In the genomic region with DNA sequence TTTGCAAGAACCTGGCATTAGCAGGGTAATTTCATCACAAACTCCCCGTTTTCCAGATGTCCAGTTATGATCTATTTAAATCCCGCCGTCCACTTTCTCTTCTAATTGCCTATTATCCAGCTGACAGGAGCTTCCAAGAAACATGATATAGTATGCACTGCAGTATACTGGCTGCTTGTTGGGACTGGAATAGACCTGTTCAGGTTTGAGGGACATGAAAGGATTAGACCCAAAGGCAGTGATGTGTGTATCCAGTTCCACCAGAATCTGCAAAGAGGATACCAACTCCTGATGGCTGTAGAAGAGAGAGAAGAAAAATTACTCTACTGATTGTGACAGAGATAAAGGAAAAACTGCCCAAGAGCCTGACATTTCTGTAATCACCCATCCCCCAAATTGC, we compare ENCODE assay signal across 15 cellular contexts. TPM values are rescaled to one million over a fixed set of nuclear protein-coding genes. Genes with fewer than 3 reads are reported as not detected.
DNase-seq lines count a peak whose midpoint lies in the region; ATAC-seq, FAIRE-seq and TF ChIP-seq lines count a peak whose summit lies in the region.
"Had no signal": no experiment of that assay in that cellular context is flagged by ENCODE, and none has a peak within 500 bp of the region (broad histone marks: within the 10 kb centered on the region; RNA-seq: fewer than 3 reads in every experiment).

No MANE protein-coding gene starts in this region.

- H3K27me3 ChIP-seq in SK-N-SH (ENCODE audit: insufficient read depth) (no peaks in the 10 kb centered on the region), bronchial epithelial cell (ENCODE audit: control insufficient read depth, insufficient read depth, low read length) (no peaks in the 10 kb centered on the region)
- H3K27me3 ChIP-seq: BLaER1 treated with 17β-estradiol and CSF1 and Interleukin-3, amounts not matched to agents 10 nM and 100 nM had no signal

- H3K4me1 Mint-ChIP-seq in glutamatergic neuron (ENCODE audit: low read depth, unreplicated experiment), result peaks cover 6% of the 10 kb centered on the region

- peaks cover 2% of the 10 kb centered on the region for H3K9me3 Mint-ChIP-seq in glutamatergic neuron (ENCODE audit: unreplicated experiment)
- H3K9me3 Mint-ChIP-seq: CD4-positive, CD25-positive, alpha-beta regulatory T cell had no signal

- H3K36me3 ChIP-seq in SK-N-SH (replicated peaks in 1 of 2; ENCODE audit: control insufficient read depth in 1 of 2, insufficient read depth in 2 of 2, low read length in 1 of 2) (peaks cover 17 to 38% of the 10 kb centered on the region in 2 experiments), bronchial epithelial cell (ENCODE audit: control insufficient read depth, insufficient read depth, low read length) (peaks cover 11% of the 10 kb centered on the region)

- H3K4me3 Mint-ChIP-seq in glutamatergic neuron (ENCODE audit: unreplicated experiment), result peak overlapping the region; percentile 2
- H3K4me3 Mint-ChIP-seq: CD4-positive, CD25-positive, alpha-beta regulatory T cell had no signal

- no peak overlapping the region; a peak in 1 of 4 replicates for H3K27ac ChIP-seq in SK-N-SH (ENCODE audit: low read depth in 2 of 2, low read length in 1 of 2)
- H3K27ac ChIP-seq: BLaER1 treated with 17β-estradiol and CSF1 and Interleukin-3, amounts not matched to agents 10 nM and 100 nM had no signal

- peak overlapping the region; percentile 82 for H3K27ac Mint-ChIP-seq in glutamatergic neuron (ENCODE audit: unreplicated experiment)

- WGBS in SK-N-SH (ENCODE audit: low lambda C conversion rate), result 66% methylated on average over 3 of the region's 3 CpGs

- FAIRE-seq in bronchial epithelial cell (lab: Jason Lieb, UNC), result no peak
- FAIRE-seq: GM12878, GM18507, H1, HTR-8/SVneo had no signal

- no peak for TF ChIP-seq RAD21 in SK-N-SH (IDR thresholded peaks at IDR 0.05; ENCODE audit: low read length)

- no peak overlapping the region for H2AFZ ChIP-seq in SK-N-SH (ENCODE audit: low read depth)

- DNase-seq in SK-N-SH (peak; percentile 14), bronchial epithelial cell (ENCODE audit: low read depth) (peak; percentile 58), glutamatergic neuron (no peak), DMS153 (lab: John Stamatoyannopoulos, UW) (no peak)
- no peak for DNase-seq in activated T-cell treated with anti-CD3 and anti-CD28 coated beads, Interleukin-2, amount 50 U/mL, for 1 hour
- DNase-seq: ACHN; CD4-positive, CD25-positive, alpha-beta regulatory T cell had no signal

- no peaks in the 10 kb centered on the region for H3K4me1 ChIP-seq in SK-N-SH (ENCODE audit: control insufficient read depth in 1 of 2, insufficient read depth in 2 of 2, low read depth in 1 of 2, low read length in 1 of 2)
- H3K4me1 ChIP-seq: HAP-1 had no signal

- H4K20me1 ChIP-seq in SK-N-SH (ENCODE audit: insufficient read depth), result no peaks in the 10 kb centered on the region
- H4K20me1 ChIP-seq: BLaER1 treated with 17β-estradiol and CSF1 and Interleukin-3, amounts not matched to agents 10 nM and 100 nM had no signal

- H3K4me2 ChIP-seq in SK-N-SH, result no peak overlapping the region
- H3K4me2 ChIP-seq: BLaER1 treated with 17β-estradiol and CSF1 and Interleukin-3, amounts not matched to agents 10 nM and 100 nM had no signal

- no peak for TF ChIP-seq EP300 in SK-N-SH (IDR thresholded peaks at IDR 0.05; ENCODE audit: borderline replicate concordance in 1 of 2, low read depth in 1 of 2, low read length in 1 of 2)

- peaks cover 4% of the 10 kb centered on the region for H3K36me3 Mint-ChIP-seq in glutamatergic neuron (ENCODE audit: unreplicated experiment)

- H3K9me2 ChIP-seq in SK-N-SH, result no peaks in the 10 kb centered on the region

- H3K79me2 ChIP-seq in SK-N-SH (ENCODE audit: insufficient read depth), result no peaks in the 10 kb centered on the region

- H3K9me3 ChIP-seq in SK-N-SH, result no peaks in the 10 kb centered on the region
- H3K9me3 ChIP-seq: BLaER1 treated with 17β-estradiol and CSF1 and Interleukin-3, amounts not matched to agents 10 nM and 100 nM; HAP-1 had no signal

- no peak overlapping the region for H3K9ac ChIP-seq in SK-N-SH
- H3K9ac ChIP-seq: BLaER1 treated with 17β-estradiol and CSF1 and Interleukin-3, amounts not matched to agents 10 nM and 100 nM had no signal

- H3F3A ChIP-seq in SK-N-SH (replicated peaks; ENCODE audit: insufficient read depth), result no peaks in the 10 kb centered on the region

- TF ChIP-seq CTCF in SK-N-SH (IDR thresholded peaks at IDR 0.05) (no peak), bronchial epithelial cell (IDR thresholded peaks at IDR 0.05; ENCODE audit: insufficient read depth, low read length, severe bottlenecking) (no peak), glutamatergic neuron (IDR thresholded peaks at IDR 0.05; ENCODE audit: partially characterized antibody, unreplicated experiment) (no peak)

- no peak for ATAC-seq in SK-N-SH treated with all-trans-retinoic acid at 6 μM for 48 hours
- no peak for ATAC-seq in GM21717 (IDR thresholded peaks at IDR 0.05; ENCODE audit: unreplicated experiment)
- ATAC-seq: GM12878 had no signal

- no peaks in the 10 kb centered on the region for H3K27me3 Mint-ChIP-seq in glutamatergic neuron (ENCODE audit: unreplicated experiment)
- H3K27me3 Mint-ChIP-seq: CD4-positive, CD25-positive, alpha-beta regulatory T cell had no signal

- no peak overlapping the region for H3K4me3 ChIP-seq in SK-N-SH (ENCODE audit: low read depth in 2 of 2, low read length in 1 of 2)
- no peak overlapping the region for H3K4me3 ChIP-seq in bronchial epithelial cell (ENCODE audit: low read depth, low read length)
- H3K4me3 ChIP-seq: BLaER1 treated with 17β-estradiol and CSF1 and Interleukin-3, amounts not matched to agents 10 nM and 100 nM; GM12878; HAP-1 had no signal

- POLR2A ChIA-PET in SK-N-SH (lab: Yijun Ruan, JAX), result no interaction called here

- CTCF ChIA-PET in SK-N-SH (lab: Yijun Ruan, JAX), result no interaction called here

TF ChIP-seq in SK-N-SH, 30 proteins besides CTCF, POLR2A, EP300 and RAD21 (continues in another document):
- TF ChIP-seq, protein P1, sequence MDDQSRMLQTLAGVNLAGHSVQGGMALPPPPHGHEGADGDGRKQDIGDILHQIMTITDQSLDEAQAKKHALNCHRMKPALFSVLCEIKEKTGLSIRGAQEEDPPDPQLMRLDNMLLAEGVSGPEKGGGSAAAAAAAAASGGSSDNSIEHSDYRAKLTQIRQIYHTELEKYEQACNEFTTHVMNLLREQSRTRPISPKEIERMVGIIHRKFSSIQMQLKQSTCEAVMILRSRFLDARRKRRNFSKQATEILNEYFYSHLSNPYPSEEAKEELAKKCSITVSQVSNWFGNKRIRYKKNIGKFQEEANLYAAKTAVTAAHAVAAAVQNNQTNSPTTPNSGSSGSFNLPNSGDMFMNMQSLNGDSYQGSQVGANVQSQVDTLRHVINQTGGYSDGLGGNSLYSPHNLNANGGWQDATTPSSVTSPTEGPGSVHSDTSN (IDR thresholded peaks at IDR 0.05), result no peak
- TF ChIP-seq GABPA (IDR thresholded peaks at IDR 0.05; ENCODE audit: low read depth) (no peak), CHD2 (IDR thresholded peaks at IDR 0.05; ENCODE audit: low read length, partially characterized antibody) (no peak), MEF2A (IDR thresholded peaks at IDR 0.05; ENCODE audit: borderline replicate concordance, low read depth) (no peak), MXI1 (IDR thresholded peaks at IDR 0.05; ENCODE audit: low read depth, low read length) (no peak), TCF12 (IDR thresholded peaks at IDR 0.05) (no peak)
- TF ChIP-seq, protein P2, sequence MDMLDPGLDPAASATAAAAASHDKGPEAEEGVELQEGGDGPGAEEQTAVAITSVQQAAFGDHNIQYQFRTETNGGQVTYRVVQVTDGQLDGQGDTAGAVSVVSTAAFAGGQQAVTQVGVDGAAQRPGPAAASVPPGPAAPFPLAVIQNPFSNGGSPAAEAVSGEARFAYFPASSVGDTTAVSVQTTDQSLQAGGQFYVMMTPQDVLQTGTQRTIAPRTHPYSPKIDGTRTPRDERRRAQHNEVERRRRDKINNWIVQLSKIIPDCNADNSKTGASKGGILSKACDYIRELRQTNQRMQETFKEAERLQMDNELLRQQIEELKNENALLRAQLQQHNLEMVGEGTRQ (IDR thresholded peaks at IDR 0.05; ENCODE audit: borderline replicate concordance, low read depth, low read length), result no peak

TF ChIP-seq in SK-N-SH treated with all-trans-retinoic acid at 6 μM for 48 hours, 23 proteins besides CTCF, POLR2A, EP300 and RAD21:
- TF ChIP-seq ZNF8 (CRISPR knock-in tag; IDR thresholded peaks at IDR 0.05), result no peak
- no peak for TF ChIP-seq GLIS3 (CRISPR knock-in tag; IDR thresholded peaks at IDR 0.05)
- no peak for TF ChIP-seq ZNF565 (CRISPR knock-in tag; conservative IDR thresholded peaks at IDR 0.05; ENCODE audit: low read depth)
- TF ChIP-seq ARNTL (CRISPR knock-in tag; IDR thresholded peaks at IDR 0.05; ENCODE audit: borderline replicate concordance, low read depth), result no peak
- no peak for TF ChIP-seq ZC3H10 (CRISPR knock-in tag; IDR thresholded peaks at IDR 0.05)

RNA-seq across cellular contexts. Expression of a gene that starts 8.9 kb away (rescaled TPM):
- 0.95 and 1.8 TPM in 2 replicates for polyA plus RNA-seq in SK-N-SH (2012; rRNA removed)
- 0.35 and 0.37 TPM in 2 replicates for polyA plus RNA-seq in SK-N-SH (2012; cell fraction: cytosol; rRNA removed)
- polyA plus RNA-seq in SK-N-SH (2012; cell fraction: nucleus; rRNA removed), result 9.0 and 11.7 TPM in 2 replicates
- total RNA-seq in bronchial epithelial cell, result 0.90 and 1.1 TPM in 2 replicates
- total RNA-seq in glutamatergic neuron (ENCODE audit: unreplicated experiment), result 3.5 TPM

RNA-seq across cellular contexts. Expression of a gene that starts 10.6 kb away (rescaled TPM):
- polyA plus RNA-seq in SK-N-SH (2012; rRNA removed), result 65.7 and 88.1 TPM in 2 replicates
- polyA plus RNA-seq in SK-N-SH (2012; cell fraction: cytosol; rRNA removed), result 82.6 and 83.1 TPM in 2 replicates
- 38.1 and 67.6 TPM in 2 replicates for polyA plus RNA-seq in SK-N-SH (2012; cell fraction: nucleus; rRNA removed)
- total RNA-seq in bronchial epithelial cell (88.7 and 106 TPM in 2 replicates), glutamatergic neuron (ENCODE audit: unreplicated experiment) (35.9 TPM)

Comparison
In these comparisons a context has a peak if more than half of its experiments do, and no peak if none do; other contexts are left out.
1. DNase-seq: peak in SK-N-SH (single experiment) and bronchial epithelial cell (single experiment); none in glutamatergic neuron (single experiment), activated T-cell treated with anti-CD3 and anti-CD28 coated beads, Interleukin-2, amount 50 U/mL, for 1 hour (single experiment) and DMS153 (single experiment).